In genomic region chr9:130660326-130660682, GRCh38 we compare ENCODE assay signal across 15 cellular contexts. TPM values are rescaled to one million over a fixed set of nuclear protein-coding genes. Genes with fewer than 3 reads are reported as not detected.
DNase-seq lines count a peak whose midpoint lies in the region; ATAC-seq, FAIRE-seq and TF ChIP-seq lines count a peak whose summit lies in the region.
"Had no signal": no experiment of that assay in that cellular context is flagged by ENCODE, and none has a peak within 500 bp of the region (broad histone marks: within the 10 kb centered on the region; RNA-seq: fewer than 3 reads in every experiment).

No MANE protein-coding gene starts in this region.

- no peaks in the 10 kb centered on the region for H3K9me3 ChIP-seq in T-helper 17 cell (ENCODE audit: control insufficient read depth, low read length, poor library complexity, severe bottlenecking)
- no peaks in the 10 kb centered on the region for H3K9me3 ChIP-seq in HepG2 (ENCODE audit: low read length)
- no peaks in the 10 kb centered on the region for H3K9me3 ChIP-seq in small intestine (ENCODE audit: control insufficient read depth, low read depth)

- peaks cover 20% of the 10 kb centered on the region for H3K4me1 Mint-ChIP-seq in T-helper 17 cell

- WGBS in HepG2 (ENCODE audit: low lambda C conversion rate): 3% methylated on average over 8 of the region's 33 CpGs
- WGBS in small intestine, 3 donors: 1 to 4% (median 2%) methylated on average over 30 to 33 of the region's 33 CpGs

- H3K36me3 ChIP-seq in HepG2 (replicated peaks in 1 of 2; ENCODE audit: control insufficient read depth in 1 of 2, insufficient read depth in 2 of 2, low read length in 2 of 2) (no peaks in the 10 kb centered on the region), small intestine (ENCODE audit: control insufficient read depth in 2 of 2, insufficient read depth in 2 of 2, low read length in 2 of 2) (no peaks in the 10 kb centered on the region)

- DNase-seq in DMS 273 (lab: John Stamatoyannopoulos, UW; ENCODE audit: unreplicated experiment): peak; percentile 56
- DNase-seq in DMS 273 treated with DMSO at 0.1 percent for 48 hours (lab: John Stamatoyannopoulos, UW): no peak
- DNase-seq in T-helper 17 cell: no peak
- no peak for DNase-seq in HepG2 (ENCODE audit: low spot score)
- no peak for DNase-seq in small intestine
- DNase-seq in NCI-H2196 (lab: John Stamatoyannopoulos, UW; ENCODE audit: unreplicated experiment): no peak
- DNase-seq: activated T-cell treated with anti-CD3 and anti-CD28 coated beads for 4 hours, cerebellar nuclear complex, NCI-H146, PC-9 had no signal

- H3K4me1 ChIP-seq in HepG2 (ENCODE audit: insufficient read depth, low read length) (peaks cover 32% of the 10 kb centered on the region), small intestine (ENCODE audit: control insufficient read depth in 2 of 2, insufficient read depth in 1 of 2, low read depth in 1 of 2, low read length in 1 of 2) (peaks cover 0 to 3% of the 10 kb centered on the region in 2 donors)

- no peaks in the 10 kb centered on the region for H3K79me2 ChIP-seq in HepG2 (ENCODE audit: insufficient read depth, low read length)

- peaks cover 6% of the 10 kb centered on the region for H3K36me3 Mint-ChIP-seq in T-helper 17 cell (ENCODE audit: low read depth)

- no peak for TF ChIP-seq CTCF in HepG2 (CRISPR knock-in tag; IDR thresholded peaks at IDR 0.05)

- no peak overlapping the region for H3K27ac ChIP-seq in HepG2 (ENCODE audit: extremely low read length, insufficient read depth, low read length)
- H3K27ac ChIP-seq in skin epidermis: no peak overlapping the region
- no peak overlapping the region for H3K27ac ChIP-seq in small intestine (ENCODE audit: low read depth in 1 of 2, low read length in 1 of 2)
- H3K27ac ChIP-seq: 22Rv1, PC-9 had no signal

- TF ChIP-seq RAD21 in HepG2 (CRISPR knock-in tag; IDR thresholded peaks at IDR 0.05): no peak

- no peak overlapping the region for H2AFZ ChIP-seq in HepG2 (ENCODE audit: low read length)
- H2AFZ ChIP-seq: PC-9 had no signal

- no TSS peak for BruUV-seq in HepG2 (replicated peaks; lab: Mats Ljungman, UMichigan)

- CTCF ChIA-PET in HepG2 (lab: Yijun Ruan, JAX; ENCODE audit: low intra/inter-chr PET ratio, low total read pairs): no interaction called here

- no peak overlapping the region for H3K27ac Mint-ChIP-seq in T-helper 17 cell

- H4K20me1 ChIP-seq in HepG2 (ENCODE audit: insufficient read depth, low read length): peaks cover 4% of the 10 kb centered on the region; the same call in 1 of the 2 replicates

- intact Hi-C loops in HepG2 (cut with micrococcal nuclease; ENCODE audit: unreplicated experiment): no loop called here

- H3K4me3 ChIP-seq in HepG2 (replicated peaks in 1 of 3; ENCODE audit: insufficient read depth in 1 of 3, low read depth in 2 of 3, low read length in 3 of 3) (peak overlapping the region in 2 of 3 experiments; percentile 45 to 61; a peak in 3 of 6 replicates), skin epidermis (peak overlapping the region in 6 of 7 experiments; percentile 4 to 34 (median 13)), small intestine (ENCODE audit: low read depth in 1 of 2, low read length in 2 of 2) (peak overlapping the region in 1 of 2 donors; percentile 20)
- H3K4me3 ChIP-seq: PC-9 had no signal

- TF ChIP-seq EP300 in HepG2 (IDR thresholded peaks at IDR 0.05; ENCODE audit: low read depth in 2 of 2, low read length in 2 of 2): no peak
- no peak for TF ChIP-seq EP300 in HepG2 (CRISPR knock-in tag; IDR thresholded peaks at IDR 0.05; ENCODE audit: borderline replicate concordance)

- POLR2A ChIA-PET in HepG2 (lab: Yijun Ruan, JAX): no interaction called here

- H3K4me2 ChIP-seq in HepG2 (ENCODE audit: low read depth, low read length): peak overlapping the region; percentile 70
- H3K4me2 ChIP-seq: PC-9 had no signal

- in situ Hi-C loops in HepG2 (cut with HindIII; ENCODE audit: extremely low pct_ligation_motif_present, low pct_unique_long_range_greater_than_20kb): no loop called here

- peak overlapping the region; percentile 62 for H3K4me3 Mint-ChIP-seq in T-helper 17 cell

- FAIRE-seq in HepG2 (lab: Jason Lieb, UNC): no peak
- FAIRE-seq in small intestine (lab: Jason Lieb, UNC): no peak
- FAIRE-seq: TTC549 had no signal

- H3K27me3 ChIP-seq in HepG2 (ENCODE audit: control insufficient read depth in 1 of 2, insufficient read depth in 2 of 2, low read length in 2 of 2) (peaks cover 21 to 92% of the 10 kb centered on the region in 2 experiments), small intestine (ENCODE audit: control insufficient read depth in 2 of 2, insufficient read depth in 2 of 2, low read length in 2 of 2) (peaks cover 32 to 57% of the 10 kb centered on the region in 2 donors)

- H3K9ac ChIP-seq in HepG2 (ENCODE audit: insufficient read depth, low read depth, low read length): no peak overlapping the region

- no peak for TF ChIP-seq POLR2A in HepG2 (IDR thresholded peaks at IDR 0.05; ENCODE audit: insufficient read depth in 1 of 2, low read depth in 2 of 2, low read length in 2 of 2)

- no peak for ATAC-seq in T-helper 17 cell
- no peak for ATAC-seq in HepG2
- ATAC-seq in GM18517 (IDR thresholded peaks at IDR 0.05; ENCODE audit: unreplicated experiment): no peak

- H3K27me3 Mint-ChIP-seq in T-helper 17 cell: peaks cover 60% of the 10 kb centered on the region

TF ChIP-seq in HepG2, 621 proteins besides CTCF, POLR2A, EP300 and RAD21 (continues in another document):
- TF ChIP-seq ZNF263 (CRISPR knock-in tag; IDR thresholded peaks at IDR 0.05) (no peak), ATF7 (IDR thresholded peaks at IDR 0.05) (no peak), ATF7 (CRISPR knock-in tag; IDR thresholded peaks at IDR 0.05) (no peak), RBM39 (IDR thresholded peaks at IDR 0.05; ENCODE audit: low read depth, low read length, poor library complexity, severe bottlenecking) (no peak), ZNF143 (CRISPR knock-in tag; IDR thresholded peaks at IDR 0.05) (no peak)

RNA-seq across cellular contexts. Expression of gene PRDM12, which starts 4.1 kb away (rescaled TPM):
- total RNA-seq in T-helper 17 cell (not detected), HepG2 (2016; rRNA removed; fragmentation: Illumina TruSeq; extraction: Trizol) (0.04 TPM in 1 of 2 replicates, not detected in the other)
- not detected in 2 replicates for total RNA-seq in HepG2 (2016; cell fraction: cytosol; rRNA removed; fragmentation: Illumina TruSeq; extraction: Trizol; ENCODE audit: low read depth)
- 0.09 TPM in 1 of 2 replicates, not detected in the other for total RNA-seq in HepG2 (2016; cell fraction: insoluble cytoplasmic fraction; rRNA removed; fragmentation: Illumina TruSeq; extraction: Trizol)
- total RNA-seq in HepG2 (2016; cell fraction: membrane; rRNA removed; fragmentation: Illumina TruSeq; extraction: Trizol): 0.15 TPM in 1 of 2 replicates, not detected in the other
- total RNA-seq in HepG2 (2016; cell fraction: nucleus; rRNA removed; fragmentation: Illumina TruSeq; extraction: Trizol): not detected in 2 replicates
- polyA plus RNA-seq in HepG2 (2011; rRNA removed) (0.07 and 0.08 TPM in 2 replicates), small intestine (under 1 TPM in 2 of 3 donors, not detected in 1; 0.09 to 0.22 TPM)
- 0.08 and 0.12 TPM in 2 replicates for polyA plus RNA-seq in HepG2 (2011; cell fraction: cytosol; rRNA removed)
- polyA plus RNA-seq in HepG2 (2011; cell fraction: nucleus; rRNA removed): 0.13 and 0.19 TPM in 2 replicates
- 0.17 and 0.27 TPM in 2 replicates for polyA plus RNA-seq in HepG2 (2012)
- 0.08 and 0.09 TPM in 2 replicates for polyA plus RNA-seq in HepG2 (2016; cell fraction: cytosol; fragmentation: Illumina TruSeq; extraction: Trizol; ENCODE audit: low read depth)
- polyA plus RNA-seq in HepG2 (2016; cell fraction: insoluble cytoplasmic fraction; fragmentation: Illumina TruSeq; extraction: Trizol; ENCODE audit: low read depth): 0.12 and 0.42 TPM in 2 replicates
- 0.09 and 0.16 TPM in 2 replicates for polyA plus RNA-seq in HepG2 (2016; cell fraction: membrane; fragmentation: Illumina TruSeq; extraction: Trizol; ENCODE audit: low read depth)
- polyA plus RNA-seq in HepG2 (2016; cell fraction: nucleus; fragmentation: Illumina TruSeq; extraction: Trizol; ENCODE audit: insufficient read depth, low read depth): 0.24 and 0.30 TPM in 2 replicates
- 0.12 and 0.40 TPM in 2 replicates for polyA minus RNA-seq in HepG2 (2011; rRNA and poly(A)+ RNA removed; ENCODE audit: low replicate concordance)
- polyA minus RNA-seq in HepG2 (2011; cell fraction: cytosol; rRNA and poly(A)+ RNA removed): not detected in 2 replicates
- polyA minus RNA-seq in HepG2 (2011; cell fraction: nucleus; rRNA and poly(A)+ RNA removed): not detected in 2 replicates
- total RNA-seq: liver had no signal

RNA-seq across cellular contexts. Expression of gene EXOSC2, which starts 33.3 kb away (rescaled TPM):
- 10 to 100 TPM; 44.0 to 54.3 TPM for total RNA-seq in T-helper 17 cell
- 63.8 and 74.2 TPM in 2 replicates for total RNA-seq in HepG2 (2016; rRNA removed; fragmentation: Illumina TruSeq; extraction: Trizol)
- 12.8 and 14.5 TPM in 2 replicates for total RNA-seq in HepG2 (2016; cell fraction: cytosol; rRNA removed; fragmentation: Illumina TruSeq; extraction: Trizol; ENCODE audit: low read depth)
- total RNA-seq in HepG2 (2016; cell fraction: insoluble cytoplasmic fraction; rRNA removed; fragmentation: Illumina TruSeq; extraction: Trizol): 68.2 and 72.7 TPM in 2 replicates
- total RNA-seq in HepG2 (2016; cell fraction: membrane; rRNA removed; fragmentation: Illumina TruSeq; extraction: Trizol): 20.9 and 24.0 TPM in 2 replicates
- 62.3 and 62.8 TPM in 2 replicates for total RNA-seq in HepG2 (2016; cell fraction: nucleus; rRNA removed; fragmentation: Illumina TruSeq; extraction: Trizol)
- 24.9 and 27.5 TPM in 2 replicates for polyA plus RNA-seq in HepG2 (2011; rRNA removed)
- 17.0 and 21.5 TPM in 2 replicates for polyA plus RNA-seq in HepG2 (2011; cell fraction: cytosol; rRNA removed)
- 39.4 and 40.1 TPM in 2 replicates for polyA plus RNA-seq in HepG2 (2011; cell fraction: nucleus; rRNA removed)
- polyA plus RNA-seq in HepG2 (2012): 14.9 and 20.3 TPM in 2 replicates
- 5.0 TPM in 2 replicates for polyA plus RNA-seq in HepG2 (2016; cell fraction: cytosol; fragmentation: Illumina TruSeq; extraction: Trizol; ENCODE audit: low read depth)
- 55.4 and 66.7 TPM in 2 replicates for polyA plus RNA-seq in HepG2 (2016; cell fraction: insoluble cytoplasmic fraction; fragmentation: Illumina TruSeq; extraction: Trizol; ENCODE audit: low read depth)
- polyA plus RNA-seq in HepG2 (2016; cell fraction: membrane; fragmentation: Illumina TruSeq; extraction: Trizol; ENCODE audit: low read depth): 9.3 and 9.6 TPM in 2 replicates
- polyA plus RNA-seq in HepG2 (2016; cell fraction: nucleus; fragmentation: Illumina TruSeq; extraction: Trizol; ENCODE audit: insufficient read depth, low read depth): 97.7 and 110 TPM in 2 replicates
- 28.7 and 165 TPM in 2 replicates for polyA minus RNA-seq in HepG2 (2011; rRNA and poly(A)+ RNA removed; ENCODE audit: low replicate concordance)
- 21.2 and 31.5 TPM in 2 replicates for polyA minus RNA-seq in HepG2 (2011; cell fraction: cytosol; rRNA and poly(A)+ RNA removed)
- polyA minus RNA-seq in HepG2 (2011; cell fraction: nucleus; rRNA and poly(A)+ RNA removed): 51.8 and 52.0 TPM in 2 replicates
- 10 to 100 TPM in 2 of 3 donors, 1 to 10 TPM in 1; 6.0 to 18.8 (median 11.1) TPM for polyA plus RNA-seq in small intestine
